Comparison of ENCODE assay signal across 1 cellular context in the genomic region with DNA sequence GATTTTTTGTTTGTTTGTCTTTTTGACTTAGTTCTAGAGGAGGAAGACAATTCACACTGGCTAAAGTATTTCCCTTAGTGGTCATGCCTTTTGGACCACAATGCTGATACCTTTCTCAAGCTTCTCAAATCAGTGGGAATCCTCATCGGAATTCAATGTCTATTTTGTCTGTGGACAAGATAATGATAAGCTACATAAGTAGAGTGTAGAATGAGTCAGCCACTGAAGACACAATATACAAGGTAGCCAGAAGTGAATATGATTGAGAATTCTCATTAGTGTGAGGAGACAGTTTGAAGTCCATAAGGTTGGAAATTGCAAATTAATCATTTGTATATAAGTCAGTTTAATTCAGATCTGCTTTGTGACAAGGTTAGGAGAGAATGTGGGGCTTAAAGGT.
TF ChIP-seq lines count a peak whose summit lies in the region.

No MANE protein-coding gene starts in this region.

TF ChIP-seq in K562, 482 proteins besides CTCF, POLR2A, EP300 and RAD21 (continued from another document):
- TF ChIP-seq, protein P1, sequence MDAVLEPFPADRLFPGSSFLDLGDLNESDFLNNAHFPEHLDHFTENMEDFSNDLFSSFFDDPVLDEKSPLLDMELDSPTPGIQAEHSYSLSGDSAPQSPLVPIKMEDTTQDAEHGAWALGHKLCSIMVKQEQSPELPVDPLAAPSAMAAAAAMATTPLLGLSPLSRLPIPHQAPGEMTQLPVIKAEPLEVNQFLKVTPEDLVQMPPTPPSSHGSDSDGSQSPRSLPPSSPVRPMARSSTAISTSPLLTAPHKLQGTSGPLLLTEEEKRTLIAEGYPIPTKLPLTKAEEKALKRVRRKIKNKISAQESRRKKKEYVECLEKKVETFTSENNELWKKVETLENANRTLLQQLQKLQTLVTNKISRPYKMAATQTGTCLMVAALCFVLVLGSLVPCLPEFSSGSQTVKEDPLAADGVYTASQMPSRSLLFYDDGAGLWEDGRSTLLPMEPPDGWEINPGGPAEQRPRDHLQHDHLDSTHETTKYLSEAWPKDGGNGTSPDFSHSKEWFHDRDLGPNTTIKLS (IDR thresholded peaks at IDR 0.05; ENCODE audit: borderline replicate concordance, low read depth), result no peak
- TF ChIP-seq ZNF24 (IDR thresholded peaks at IDR 0.05) (no peak), CREB3 (tag; conservative IDR thresholded peaks at IDR 0.05; ENCODE audit: low read depth) (no peak), MAFG (tag; conservative IDR thresholded peaks at IDR 0.05) (no peak), ZKSCAN8 (CRISPR knock-in tag; IDR thresholded peaks at IDR 0.05) (no peak), BHLHE40 (IDR thresholded peaks at IDR 0.05; ENCODE audit: low read length) (no peak), HNRNPK (IDR thresholded peaks at IDR 0.05; ENCODE audit: low read depth, low read length, poor library complexity, severe bottlenecking) (no peak), ZNF23 (CRISPR knock-in tag; IDR thresholded peaks at IDR 0.05) (no peak), ELK3 (CRISPR knock-in tag; IDR thresholded peaks at IDR 0.05) (no peak)
